In the genomic region with DNA sequence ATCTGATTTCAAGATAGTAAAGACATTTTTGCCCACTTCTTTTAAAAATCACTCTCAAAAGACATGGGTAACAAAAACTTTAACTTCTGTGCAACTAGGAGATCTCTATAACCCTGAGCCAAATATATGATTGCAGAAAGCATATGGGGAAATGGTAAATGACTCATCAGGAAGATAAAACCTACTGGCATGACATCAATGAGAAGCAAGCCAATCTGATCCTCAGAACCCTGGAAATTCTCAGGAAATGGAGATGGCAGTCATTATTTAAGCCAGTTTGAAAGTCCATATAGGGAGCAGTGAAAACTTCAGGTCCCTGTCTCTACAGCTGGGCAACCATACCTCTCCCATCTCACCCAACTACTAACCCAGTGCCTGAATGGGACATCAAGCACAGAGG, we compare ENCODE assay signal across 14 cellular contexts.
DNase-seq lines count a peak whose midpoint lies in the region; ATAC-seq and TF ChIP-seq lines count a peak whose summit lies in the region.
"Had no signal": no experiment of that assay in that cellular context is flagged by ENCODE, and none has a peak within 500 bp of the region (broad histone marks: within the 10 kb centered on the region; RNA-seq: fewer than 3 reads in every experiment).

No MANE protein-coding gene starts in this region.

- CTCF ChIA-PET in SK-N-SH (lab: Yijun Ruan, JAX) = no interaction called here
- CTCF ChIA-PET in CD4-positive, alpha-beta T cell (lab: Charles Lee) = no interaction called here

- H3K9me3 ChIP-seq in SK-N-SH (no peaks in the 10 kb centered on the region), heart left ventricle (no peaks in the 10 kb centered on the region)
- no peaks in the 10 kb centered on the region for H3K9me3 ChIP-seq in CD4-positive, alpha-beta T cell (ENCODE audit: control insufficient read depth, low read length)
- H3K9me3 ChIP-seq: prostate gland, thoracic aorta had no signal

- TF ChIP-seq POLR2A in heart left ventricle (IDR thresholded peaks at IDR 0.05) = no peak

- no peak overlapping the region for H3K9ac ChIP-seq in SK-N-SH

- H3K4me1 Mint-ChIP-seq in CD4-positive, alpha-beta T cell (ENCODE audit: low read depth) = no peaks in the 10 kb centered on the region

- TF ChIP-seq CTCF in SK-N-SH (IDR thresholded peaks at IDR 0.05) (no peak), fibroblast of mammary gland (conservative IDR thresholded peaks at IDR 0.05; ENCODE audit: control insufficient read depth, insufficient read depth, low read depth, low read length) (no peak), heart left ventricle (IDR thresholded peaks at IDR 0.05) (no peak)
- TF ChIP-seq CTCF in CD4-positive, alpha-beta T cell (IDR thresholded peaks at IDR 0.05) = no peak

- H3K27ac ChIP-seq in SK-N-SH (ENCODE audit: low read depth in 2 of 2, low read length in 1 of 2) (peak overlapping the region in 1 of 2 experiments; percentile 95; a peak in 2 of 4 replicates), heart left ventricle (no peak overlapping the region)
- H3K27ac ChIP-seq in CD4-positive, alpha-beta T cell (ENCODE audit: low read depth, low read length) = no peak overlapping the region
- H3K27ac ChIP-seq: prostate gland had no signal

- ATAC-seq in heart left ventricle = no peak
- no peak for ATAC-seq in CD4-positive, alpha-beta T cell (ENCODE audit: poor library complexity)
- ATAC-seq: left colon had no signal

- H4K20me1 ChIP-seq in SK-N-SH (ENCODE audit: insufficient read depth) = no peaks in the 10 kb centered on the region

- H3K4me1 ChIP-seq in SK-N-SH (ENCODE audit: control insufficient read depth in 1 of 2, insufficient read depth in 2 of 2, low read depth in 1 of 2, low read length in 1 of 2) (peaks cover 2 to 31% of the 10 kb centered on the region in 2 experiments), heart left ventricle (peaks cover 0 to 12% (median 2%) of the 10 kb centered on the region in 12 donors)
- H3K4me1 ChIP-seq: prostate gland had no signal

- intact Hi-C loops in heart left ventricle (cut with DNase I) = loop anchor here in 2 of 10 donors (5.0 to 10.0 kb wide), 2 partner anchors 131 to 138 kb away; no protein-coding TSS in a partner anchor
- intact Hi-C loops in CD4-positive, alpha-beta T cell (cut with DNase I, micrococcal nuclease) = no loop called here

- H3K27me3 Mint-ChIP-seq in CD4-positive, alpha-beta T cell = no peaks in the 10 kb centered on the region

- H3K4me3 ChIP-seq in SK-N-SH (ENCODE audit: low read depth in 2 of 2, low read length in 1 of 2) (no peak overlapping the region), fibroblast of mammary gland (ENCODE audit: control insufficient read depth, low read depth, low read length) (no peak overlapping the region), heart left ventricle (no peak overlapping the region)
- H3K4me3 ChIP-seq: prostate gland, thoracic aorta had no signal

- H2AFZ ChIP-seq in SK-N-SH (ENCODE audit: low read depth) = peak overlapping the region; percentile 39; the same call in 1 of the 2 replicates

- no peaks in the 10 kb centered on the region for H3K36me3 ChIP-seq in SK-N-SH (replicated peaks in 1 of 2; ENCODE audit: control insufficient read depth in 1 of 2, insufficient read depth in 2 of 2, low read length in 1 of 2)
- no peaks in the 10 kb centered on the region for H3K36me3 ChIP-seq in heart left ventricle
- H3K36me3 ChIP-seq: prostate gland, thoracic aorta had no signal

- POLR2A ChIA-PET in SK-N-SH (lab: Yijun Ruan, JAX) = no interaction called here
- POLR2A ChIA-PET in CD4-positive, alpha-beta T cell (lab: Charles Lee) = no interaction called here

- H3K27me3 ChIP-seq in SK-N-SH (ENCODE audit: insufficient read depth) (no peaks in the 10 kb centered on the region), heart left ventricle (no peaks in the 10 kb centered on the region)
- H3K27me3 ChIP-seq in CD4-positive, alpha-beta T cell (ENCODE audit: control insufficient read depth, insufficient read depth, low read length) = no peaks in the 10 kb centered on the region

- no peaks in the 10 kb centered on the region for H3K9me3 Mint-ChIP-seq in CD4-positive, alpha-beta T cell
- H3K9me3 Mint-ChIP-seq: activated T-helper 1 cell treated with anti-CD3 and anti-CD28 coated beads, Interleukin-12 subunit alpha, Interleukin-12 subunit beta, Interleukin-2, Interleukin-4 antibody, amounts not matched to agents 30 ng/mL and 10 ng/mL and 1 ng/mL, durations not matched to agents 14 hours and 24 hours and 36 hours had no signal

- no peak for TF ChIP-seq RAD21 in SK-N-SH (IDR thresholded peaks at IDR 0.05; ENCODE audit: low read length)

- H3K9me2 ChIP-seq in SK-N-SH = no peaks in the 10 kb centered on the region

- H3K4me3 Mint-ChIP-seq in CD4-positive, alpha-beta T cell = no peak overlapping the region
- H3K4me3 Mint-ChIP-seq: activated T-helper 1 cell treated with anti-CD3 and anti-CD28 coated beads, Interleukin-12 subunit alpha, Interleukin-12 subunit beta, Interleukin-2, Interleukin-4 antibody, amounts not matched to agents 30 ng/mL and 10 ng/mL and 1 ng/mL, durations not matched to agents 14 hours and 24 hours and 36 hours had no signal

- H3K36me3 Mint-ChIP-seq in CD4-positive, alpha-beta T cell (ENCODE audit: low read depth) = no peaks in the 10 kb centered on the region

- H3K79me2 ChIP-seq in SK-N-SH (ENCODE audit: insufficient read depth) = no peaks in the 10 kb centered on the region

- no peak overlapping the region for H3K4me2 ChIP-seq in SK-N-SH

- H3F3A ChIP-seq in SK-N-SH (replicated peaks; ENCODE audit: insufficient read depth) = peaks cover 27% of the 10 kb centered on the region

- peak; percentile 50 for DNase-seq in A172 (ENCODE audit: low spot score)
- DNase-seq in H4 (ENCODE audit: low spot score) = peak; percentile 71
- DNase-seq in SK-N-SH = no peak
- peak; percentile 85 for DNase-seq in fibroblast of mammary gland (ENCODE audit: low read depth)
- DNase-seq in GDM1 (lab: John Stamatoyannopoulos, UW) = no peak
- DNase-seq in heart left ventricle = no peak
- DNase-seq in CD4-positive, alpha-beta T cell = no peak
- DNase-seq in activated naive CD4-positive, alpha-beta T cell treated with Interleukin-2 at 50 U/mL for 16 hours = no peak
- DNase-seq: activated CD4-positive, alpha-beta T cell treated with anti-CD3 and anti-CD28 coated beads, Interleukin-2, amount 50 U/mL, for 4 hours; effector CD4-positive, alpha-beta T cell; left colon had no signal

- no peak overlapping the region for H3K27ac Mint-ChIP-seq in CD4-positive, alpha-beta T cell
- H3K27ac Mint-ChIP-seq: activated T-helper 1 cell treated with anti-CD3 and anti-CD28 coated beads, Interleukin-12 subunit alpha, Interleukin-12 subunit beta, Interleukin-2, Interleukin-4 antibody, amounts not matched to agents 30 ng/mL and 10 ng/mL and 1 ng/mL, durations not matched to agents 14 hours and 24 hours and 36 hours had no signal

- peak in 1 of 2 experiments; percentile 38; a peak in 1 of 4 replicates for TF ChIP-seq EP300 in SK-N-SH (IDR thresholded peaks at IDR 0.05; ENCODE audit: borderline replicate concordance in 1 of 2, low read depth in 1 of 2, low read length in 1 of 2)

TF ChIP-seq in SK-N-SH, 30 proteins besides CTCF, POLR2A, EP300 and RAD21 (continues in another document):
- TF ChIP-seq REST (IDR thresholded peaks at IDR 0.05; ENCODE audit: low read depth, low read length) = no peak
- no peak for TF ChIP-seq POLR2AphosphoS5 (IDR thresholded peaks at IDR 0.05; ENCODE audit: low read depth, low read length)
- peak; percentile 58 for TF ChIP-seq TCF12 (IDR thresholded peaks at IDR 0.05)
- TF ChIP-seq NRF1 (IDR thresholded peaks at IDR 0.05; ENCODE audit: low read depth, low read length) = no peak
- no peak for TF ChIP-seq CHD2 (IDR thresholded peaks at IDR 0.05; ENCODE audit: low read length, partially characterized antibody)
- no peak for TF ChIP-seq TEAD4 (IDR thresholded peaks at IDR 0.05; ENCODE audit: borderline replicate concordance, insufficient read depth)
- TF ChIP-seq NFIC (IDR thresholded peaks at IDR 0.05; ENCODE audit: borderline replicate concordance) = peak; percentile 56; the same call in 1 of the 2 replicates
- TF ChIP-seq, protein P1, sequence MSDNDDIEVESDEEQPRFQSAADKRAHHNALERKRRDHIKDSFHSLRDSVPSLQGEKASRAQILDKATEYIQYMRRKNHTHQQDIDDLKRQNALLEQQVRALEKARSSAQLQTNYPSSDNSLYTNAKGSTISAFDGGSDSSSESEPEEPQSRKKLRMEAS (IDR thresholded peaks at IDR 0.05; ENCODE audit: low read depth) = no peak
- TF ChIP-seq PBX3 (IDR thresholded peaks at IDR 0.05) = 0 out of 2 replicates have a peak, but pooled peaks have one; percentile 15

Comparison
In these comparisons a context has a peak if more than half of its experiments do, and no peak if none do; other contexts are left out.
1. DNase-seq: peak in A172 (single experiment), H4 (single experiment) and fibroblast of mammary gland (single experiment); none in SK-N-SH (single experiment), GDM1 (single experiment), heart left ventricle (0 of 5), CD4-positive, alpha-beta T cell (0 of 10) and activated naive CD4-positive, alpha-beta T cell treated with Interleukin-2 at 50 U/mL for 16 hours (single experiment).